23 cellular contexts compared by ENCODE assay signal in genomic region chr5:33465120-33465519, GRCh38.
"Had no signal": no experiment of that assay in that cellular context is flagged by ENCODE, and none has a peak within 500 bp of the region (broad histone marks: within the 10 kb centered on the region; RNA-seq: fewer than 3 reads in every experiment).

No MANE protein-coding gene starts in this region.

- ATAC-seq: left lobe of liver; naive thymus-derived CD4-positive, alpha-beta T cell; psoas muscle; right cardiac atrium; stimulated activated effector memory CD8-positive, alpha-beta T cell treated with anti-CD3 and anti-CD28 coated beads, Interleukin-12 subunit alpha, Interleukin-12 subunit beta, amount 100 ng/mL, for 72 hours had no signal

- H3K4me3 ChIP-seq: dorsolateral prefrontal cortex, lung, psoas muscle, sigmoid colon, stomach, thyroid gland had no signal

- H3K27ac ChIP-seq: dorsolateral prefrontal cortex, psoas muscle, sigmoid colon, stomach, thyroid gland had no signal

- DNase-seq: dorsolateral prefrontal cortex; effector CD4-positive, alpha-beta T cell; hypothalamus; immature natural killer cell; islet precursor cell; midbrain; naive thymus-derived CD4-positive, alpha-beta T cell; nucleus accumbens; posterior cingulate gyrus; psoas muscle; right cardiac atrium; sigmoid colon; stimulated activated CD4-positive, alpha-beta T cell treated with anti-CD3 and anti-CD28 coated beads, Interleukin-2, amount 100 ng/mL, for 24 hours; stimulated activated CD4-positive, alpha-beta T cell treated with anti-CD3 and anti-CD28 coated beads, Interleukin-4, amount 100 ng/mL, for 24 hours; stimulated activated naive CD4-positive, alpha-beta T cell treated with Interleukin-2 at 50 U/mL for 16 hours; stomach; thyroid gland; trophoblast cell had no signal

- H3K9me3 ChIP-seq: psoas muscle, sigmoid colon, stomach, thyroid gland had no signal

- FAIRE-seq: colon, frontal cortex had no signal

- H3K27me3 ChIP-seq: dorsolateral prefrontal cortex, sigmoid colon, stomach, thyroid gland had no signal

- H3K4me1 ChIP-seq: psoas muscle, sigmoid colon, stomach, thyroid gland had no signal
